12 cellular contexts compared by ENCODE assay signal in genomic region chr17:31339906-31340661, GRCh38. TPM values are rescaled to one million over a fixed set of nuclear protein-coding genes. Genes with fewer than 3 reads are reported as not detected.
DNase-seq lines count a peak whose midpoint lies in the region; ATAC-seq, FAIRE-seq and TF ChIP-seq lines count a peak whose summit lies in the region.
"Had no signal": no experiment of that assay in that cellular context is flagged by ENCODE, and none has a peak within 500 bp of the region (broad histone marks: within the 10 kb centered on the region; RNA-seq: fewer than 3 reads in every experiment).

No MANE protein-coding gene starts in this region.

- H3K27me3 ChIP-seq in dorsolateral prefrontal cortex (no peaks in the 10 kb centered on the region), gastroesophageal sphincter (no peaks in the 10 kb centered on the region)
- H3K27me3 ChIP-seq: gastrocnemius medialis had no signal

- TF ChIP-seq POLR2A in H54 (IDR thresholded peaks at IDR 0.05; ENCODE audit: low read depth, low read length) (no peak), gastroesophageal sphincter (IDR thresholded peaks at IDR 0.05) (no peak)

- TF ChIP-seq CTCF in dorsolateral prefrontal cortex (IDR thresholded peaks at IDR 0.05 in 54 of 56, conservative IDR thresholded peaks at IDR 0.05 in 2 of 56; ENCODE audit: low read depth in 1 of 56, partially characterized antibody in 56 of 56) (no peak), gastroesophageal sphincter (IDR thresholded peaks at IDR 0.05) (no peak)

- no peak overlapping the region for H3K4me3 ChIP-seq in dorsolateral prefrontal cortex
- no peak overlapping the region for H3K4me3 ChIP-seq in skeletal muscle cell (ENCODE audit: low read depth, low read length)
- no peak overlapping the region for H3K4me3 ChIP-seq in gastroesophageal sphincter
- H3K4me3 ChIP-seq: gastrocnemius medialis, lung had no signal

- H3K4me1 ChIP-seq in gastroesophageal sphincter, result no peaks in the 10 kb centered on the region
- H3K4me1 ChIP-seq: gastrocnemius medialis had no signal

- no peak for ATAC-seq in HG02970 (IDR thresholded peaks at IDR 0.05; ENCODE audit: low FRiP score, unreplicated experiment)
- ATAC-seq in gastroesophageal sphincter, result no peak
- ATAC-seq: gastrocnemius medialis had no signal

- no peak for TF ChIP-seq EP300 in gastroesophageal sphincter (IDR thresholded peaks at IDR 0.05)

- H3K36me3 ChIP-seq in gastroesophageal sphincter, result peaks cover 0 to 82% of the 10 kb centered on the region in 2 donors

- H3K9me3 ChIP-seq in gastroesophageal sphincter, result no peaks in the 10 kb centered on the region
- H3K9me3 ChIP-seq: gastrocnemius medialis had no signal

- intact Hi-C loops in dorsolateral prefrontal cortex (cut with DNase I), result no loop called here

- H3K27ac ChIP-seq in dorsolateral prefrontal cortex (peak overlapping the region in 49 of 59 donors; percentile 3 to 80 (median 57)), caudate nucleus (ENCODE audit: low read depth, low read length) (no peak overlapping the region), gastroesophageal sphincter (no peak overlapping the region)
- H3K27ac ChIP-seq: gastrocnemius medialis, HL-60 had no signal

- DNase-seq in H54 (ENCODE audit: insufficient read length, low spot score) (no peak), OCI-M2 (lab: John Stamatoyannopoulos, UW; ENCODE audit: unreplicated experiment) (peak; percentile 47), dorsolateral prefrontal cortex (peak in 5 of 10 donors; percentile 10 to 58 (median 42)), skeletal muscle cell (ENCODE audit: low read depth) (peak; percentile 36), caudate nucleus (lab: John Stamatoyannopoulos, UW) (no peak)
- DNase-seq: gastrocnemius medialis, GF-D8 had no signal

- 57 to 81% methylated on average over 6 of the region's 6 CpGs for WGBS in gastroesophageal sphincter (ENCODE audit: low coverage in 1 of 2), 2 donors

- peak; percentile 58 for FAIRE-seq in H54 (lab: Jason Lieb, UNC)

RNA-seq across cellular contexts. Expression of gene EVI2A, which starts 18.7 kb away (rescaled TPM):
- total RNA-seq in dorsolateral prefrontal cortex, result 100 to 1,000 TPM in 14 of 120 experiments, 10 to 100 TPM in 104, 1 to 10 TPM in 2; 7.6 to 203 (median 47.5) TPM
- total RNA-seq in gastroesophageal sphincter, result 10 to 100 TPM in 1 of 4 donors, 1 to 10 TPM in 2, under 1 TPM in 1; 0.31 to 13.6 (median 5.3) TPM

RNA-seq across cellular contexts. Expression of gene EVI2B, which starts 26.2 kb away (rescaled TPM):
- total RNA-seq in dorsolateral prefrontal cortex (10 to 100 TPM in 16 of 120 experiments, 1 to 10 TPM in 103, under 1 TPM in 1; 0.97 to 17.5 (median 5.9) TPM), gastroesophageal sphincter (10 to 100 TPM in 2 of 4 donors, 1 to 10 TPM in 2; 3.1 to 12.7 (median 8.9) TPM)
- total RNA-seq: renal cortical epithelial cell had no signal

RNA-seq across cellular contexts. Expression of gene OMG, which starts 43.0 kb away (rescaled TPM):
- total RNA-seq in dorsolateral prefrontal cortex, result 100 to 1,000 TPM in 68 of 120 experiments, 10 to 100 TPM in 52; 33.8 to 177 (median 105) TPM
- total RNA-seq in gastroesophageal sphincter, result not detected
- total RNA-seq: gastrocnemius medialis had no signal

RNA-seq across cellular contexts. Expression of gene RAB11FIP4, which starts 51.4 kb away (rescaled TPM):
- total RNA-seq in dorsolateral prefrontal cortex, result 100 to 1,000 TPM; 123 to 242 (median 175) TPM
- 10 to 100 TPM in 1 of 4 donors, 1 to 10 TPM in 2, under 1 TPM in 1; 0.47 to 14.1 (median 1.9) TPM for total RNA-seq in gastroesophageal sphincter

Comparison
In these comparisons a context has a peak if more than half of its experiments do, and no peak if none do; other contexts are left out.
1. DNase-seq: peak in OCI-M2 (single experiment) and skeletal muscle cell (single experiment); none in H54 (single experiment) and caudate nucleus (0 of 61).
2. H3K27ac ChIP-seq: peak in dorsolateral prefrontal cortex (49 of 59); none in caudate nucleus (single experiment) and gastroesophageal sphincter (0 of 4).
3. RNA of gene OMG, which starts 43.0 kb away (total RNA-seq): 33.8 to 177 TPM in dorsolateral prefrontal cortex; not detected in gastroesophageal sphincter; every median in the first group is over 10 times any median in the second.